In the genomic region with DNA sequence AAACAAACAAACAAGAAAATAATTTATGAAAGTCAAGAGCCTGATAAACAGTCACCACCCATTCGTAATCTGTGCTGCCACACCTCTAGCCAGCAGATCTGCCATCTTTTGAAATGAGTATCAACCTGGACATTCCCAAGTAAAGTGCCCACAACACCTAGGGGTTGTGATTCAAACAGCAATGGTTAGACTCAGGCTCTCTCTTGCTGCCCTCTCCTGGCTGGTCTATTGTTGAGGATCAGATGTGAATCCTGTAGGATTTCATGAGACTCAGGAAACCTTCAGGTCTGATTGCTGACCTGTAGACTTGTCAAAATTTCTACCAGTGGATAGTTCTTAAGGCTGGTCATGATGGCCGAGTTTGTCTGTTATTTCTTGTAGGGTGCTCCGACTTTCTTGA, we compare ENCODE assay signal across 8 cellular contexts. TPM values are rescaled to one million over a fixed set of nuclear protein-coding genes. Genes with fewer than 3 reads are reported as not detected.
DNase-seq lines count a peak whose midpoint lies in the region; ATAC-seq and TF ChIP-seq lines count a peak whose summit lies in the region.

No MANE protein-coding gene starts in this region.

- H3K4me3 ChIP-seq in CD8-positive, alpha-beta memory T cell (ENCODE audit: low read length) = no peak overlapping the region
- H3K4me3 ChIP-seq in adrenal gland (no peak overlapping the region), lung (no peak overlapping the region)

- H3K36me3 ChIP-seq in CD8-positive, alpha-beta memory T cell (ENCODE audit: insufficient read depth, low read length) = no peaks in the 10 kb centered on the region
- H3K36me3 ChIP-seq in adrenal gland (replicated peaks in 1 of 2) (no peaks in the 10 kb centered on the region), lung (ENCODE audit: control insufficient read depth in 2 of 2, insufficient read depth in 2 of 2, low read length in 2 of 2) (peaks cover 4 to 8% of the 10 kb centered on the region in 2 donors)

- H3K9me3 Mint-ChIP-seq in CD8-positive, alpha-beta memory T cell = no peaks in the 10 kb centered on the region

- no peaks in the 10 kb centered on the region for H3K9me3 ChIP-seq in CD8-positive, alpha-beta memory T cell (ENCODE audit: low read length)
- H3K9me3 ChIP-seq in adrenal gland (replicated peaks in 1 of 3) (no peaks in the 10 kb centered on the region), lung (ENCODE audit: control insufficient read depth in 2 of 2, insufficient read depth in 1 of 2, low read length in 1 of 2) (no peaks in the 10 kb centered on the region)

- H3K27ac ChIP-seq in CD8-positive, alpha-beta memory T cell (ENCODE audit: low read depth, low read length) = no peak overlapping the region
- H3K27ac ChIP-seq in adrenal gland (no peak overlapping the region), lung (ENCODE audit: low read depth in 1 of 2, low read length in 1 of 2) (no peak overlapping the region)

- H3K27me3 ChIP-seq in CD8-positive, alpha-beta memory T cell (ENCODE audit: insufficient read depth, low read length, poor library complexity, severe bottlenecking) = no peaks in the 10 kb centered on the region
- H3K27me3 ChIP-seq in adrenal gland = no peaks in the 10 kb centered on the region
- H3K27me3 ChIP-seq in lung (ENCODE audit: control insufficient read depth, insufficient read depth) = no peaks in the 10 kb centered on the region

- 90 to 97% (median 97%) methylated on average over 3 of the region's 3 CpGs for WGBS in adrenal gland, 4 donors
- 94% methylated on average over 3 of the region's 3 CpGs for WGBS in lung, 2 donors

- H3K27me3 Mint-ChIP-seq in CD8-positive, alpha-beta memory T cell = no peaks in the 10 kb centered on the region

- TF ChIP-seq CTCF in adrenal gland (IDR thresholded peaks at IDR 0.05) = peak in 5 of 6 experiments; percentile 4 to 32 (median 29)
- peak; percentile 7 for TF ChIP-seq CTCF in lung (IDR thresholded peaks at IDR 0.05; ENCODE audit: control extremely low read depth, extremely low read depth)

- no peak overlapping the region for H3K4me3 Mint-ChIP-seq in CD8-positive, alpha-beta memory T cell

- TF ChIP-seq POLR2A in adrenal gland (IDR thresholded peaks at IDR 0.05) = no peak

- H3K36me3 Mint-ChIP-seq in CD8-positive, alpha-beta memory T cell = peaks cover 0 to 48% (median 7%) of the 10 kb centered on the region in 3 donors

- H3K4me1 Mint-ChIP-seq in CD8-positive, alpha-beta memory T cell = peaks cover 45 to 68% (median 59%) of the 10 kb centered on the region in 3 donors

- POLR2A ChIA-PET in CD8-positive, alpha-beta memory T cell (lab: Charles Lee) = no interaction called here
- POLR2A ChIA-PET in HEK293T (lab: Yijun Ruan, JAX) = no interaction called here

- H3K27ac Mint-ChIP-seq in CD8-positive, alpha-beta memory T cell = peak overlapping the region in 6 of 8 donors; percentile 36 to 91 (median 64)

- no peak for ATAC-seq in lung (ENCODE audit: insufficient read depth, low FRiP score)
- ATAC-seq in GM18498 (IDR thresholded peaks at IDR 0.05; ENCODE audit: unreplicated experiment) = no peak
- ATAC-seq in HG02884 (IDR thresholded peaks at IDR 0.05; ENCODE audit: unreplicated experiment) = no peak

- H3K4me1 ChIP-seq in CD8-positive, alpha-beta memory T cell (ENCODE audit: insufficient read depth, low read length) = peaks cover 18% of the 10 kb centered on the region
- H3K4me1 ChIP-seq in adrenal gland (replicated peaks in 1 of 2) (peaks cover 0 to 3% of the 10 kb centered on the region in 2 donors), lung (ENCODE audit: control insufficient read depth in 2 of 2, insufficient read depth in 2 of 2, low read length in 2 of 2) (peaks cover 2 to 6% of the 10 kb centered on the region in 2 donors)

- CTCF ChIA-PET in CD8-positive, alpha-beta memory T cell (lab: Charles Lee) = interaction anchor here (0.7 to 1.7 kb wide), 2 partner anchors 17 to 28 kb away, joined by 3 read pairs; no protein-coding TSS in a partner anchor
- CTCF ChIA-PET in HEK293T (lab: Yijun Ruan, JAX) = interaction anchor here (0.6 kb wide), 1 partner anchor 26 kb away, joined by 3 read pairs; no protein-coding TSS in a partner anchor

- intact Hi-C loops in adrenal gland (cut with DNase I) = no loop called here

- no peak for DNase-seq in CD8-positive, alpha-beta memory T cell
- DNase-seq in HEK293T (ENCODE audit: extremely low spot score) (peak; percentile 43), adrenal gland (peak in 1 of 7 donors; percentile 23), lung (ENCODE audit: low spot score) (no peak), activated gamma-delta T cell (lab: John Stamatoyannopoulos, UW) (no peak), GM19238 (ENCODE audit: insufficient read length, low spot score) (no peak)

TF ChIP-seq in HEK293T, 16 proteins besides CTCF, POLR2A, EP300 and RAD21:
- no peak for TF ChIP-seq FOXK2 (IDR thresholded peaks at IDR 0.05)
- TF ChIP-seq FOXM1 (IDR thresholded peaks at IDR 0.05; ENCODE audit: borderline replicate concordance) = no peak
- no peak for TF ChIP-seq TARDBP (IDR thresholded peaks at IDR 0.05)
- no peak for TF ChIP-seq CTBP1 (IDR thresholded peaks at IDR 0.05; ENCODE audit: borderline replicate concordance)
- TF ChIP-seq ARNT (IDR thresholded peaks at IDR 0.05) = no peak
- TF ChIP-seq, protein P1, sequence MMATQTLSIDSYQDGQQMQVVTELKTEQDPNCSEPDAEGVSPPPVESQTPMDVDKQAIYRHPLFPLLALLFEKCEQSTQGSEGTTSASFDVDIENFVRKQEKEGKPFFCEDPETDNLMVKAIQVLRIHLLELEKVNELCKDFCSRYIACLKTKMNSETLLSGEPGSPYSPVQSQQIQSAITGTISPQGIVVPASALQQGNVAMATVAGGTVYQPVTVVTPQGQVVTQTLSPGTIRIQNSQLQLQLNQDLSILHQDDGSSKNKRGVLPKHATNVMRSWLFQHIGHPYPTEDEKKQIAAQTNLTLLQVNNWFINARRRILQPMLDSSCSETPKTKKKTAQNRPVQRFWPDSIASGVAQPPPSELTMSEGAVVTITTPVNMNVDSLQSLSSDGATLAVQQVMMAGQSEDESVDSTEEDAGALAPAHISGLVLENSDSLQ (IDR thresholded peaks at IDR 0.05) = no peak
- TF ChIP-seq SP1 (IDR thresholded peaks at IDR 0.05) = no peak
- no peak for TF ChIP-seq ELF4 (IDR thresholded peaks at IDR 0.05)
- TF ChIP-seq ZNF384 (IDR thresholded peaks at IDR 0.05) = no peak
- no peak for TF ChIP-seq FOXA1 (IDR thresholded peaks at IDR 0.05)
- no peak for TF ChIP-seq L3MBTL2 (conservative IDR thresholded peaks at IDR 0.05)
- TF ChIP-seq LEF1 (IDR thresholded peaks at IDR 0.05; ENCODE audit: borderline replicate concordance) = no peak
- TF ChIP-seq NFRKB (IDR thresholded peaks at IDR 0.05) = no peak

RNA-seq across cellular contexts. Expression of a gene that starts 26.8 kb away (rescaled TPM):
- total RNA-seq in CD8-positive, alpha-beta memory T cell = 10 to 100 TPM; 45.3 to 48.7 TPM
- polyA plus RNA-seq in CD8-positive, alpha-beta memory T cell = 55.5 TPM
- total RNA-seq in adrenal gland (10 to 100 TPM; 48.9 to 93.4 (median 77.5) TPM), lung (10 to 100 TPM; 67.2 to 74.3 TPM)
- polyA plus RNA-seq in adrenal gland (10 to 100 TPM; 50.3 to 65.1 (median 60.1) TPM), lung (10 to 100 TPM; 29.0 to 36.9 TPM)
